ENCODE assay signal across 5 cellular contexts in the genomic region with DNA sequence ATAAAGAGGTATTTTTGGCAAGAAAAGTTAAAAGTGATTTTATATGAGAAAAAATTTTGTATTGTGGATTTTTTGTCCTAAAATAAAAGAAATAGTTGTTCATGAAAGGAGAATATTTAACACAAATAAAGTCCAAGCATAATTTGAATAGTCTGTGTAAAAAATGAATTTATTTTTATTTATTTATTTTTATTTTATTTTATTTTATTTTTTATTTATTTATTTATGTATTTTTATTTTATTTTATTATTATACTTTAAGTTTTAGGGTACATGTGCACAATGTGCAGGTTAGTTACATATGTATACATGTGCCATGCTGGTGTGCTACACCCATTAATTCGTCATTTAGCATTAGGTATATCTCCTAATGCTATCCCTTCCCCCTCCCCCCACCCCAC.
A peak's percentile ranks its signal among the peaks of the same experiment; 100 is the strongest.
DNase-seq lines count a peak whose midpoint lies in the region; ATAC-seq, FAIRE-seq and TF ChIP-seq lines count a peak whose summit lies in the region.
"Not testable (repeated sequence)": the region's sequence is repeated elsewhere in the genome, so short reads cannot be mapped to it uniquely, and the experiment has no call there.

No MANE protein-coding gene starts in this region.

- not testable (repeated sequence) for H3K27ac Mint-ChIP-seq in WTC11

- not testable (repeated sequence) for TF ChIP-seq CTCF in WTC11 (IDR thresholded peaks at IDR 0.05); kidney (IDR thresholded peaks at IDR 0.05; ENCODE audit: borderline replicate concordance, extremely low read depth, insufficient read depth)

- H3K4me1 Mint-ChIP-seq in WTC11 = peaks cover 14% of the 10 kb centered on the region

- H3K36me3 Mint-ChIP-seq in WTC11 = peaks cover 18% of the 10 kb centered on the region

- intact Hi-C loops in kidney (cut with DNase I) = not testable (repeated sequence)

- not testable (repeated sequence) for H3K4me3 Mint-ChIP-seq in WTC11

- not testable (repeated sequence) for H3K27ac ChIP-seq in kidney (ENCODE audit: low read depth in 2 of 2, low read length in 2 of 2)

- H3K9ac ChIP-seq in kidney (ENCODE audit: low read length in 2 of 2) = not testable (repeated sequence)

- not testable (repeated sequence) for DNase-seq in RCC 7860 (ENCODE audit: low spot score); WTC11 (ENCODE audit: low spot score); kidney

- CTCF ChIA-PET in WTC11 (lab: Charles Lee) = not testable (repeated sequence)

- FAIRE-seq in A204.1 (lab: Jason Lieb, UNC) = peak; percentile 82
- FAIRE-seq in RCC 7860 (lab: Jason Lieb, UNC) = peak; percentile 45
- FAIRE-seq in endometrium (lab: Jason Lieb, UNC) = peak; percentile 88
- FAIRE-seq in kidney (lab: Jason Lieb, UNC) = peak; percentile 85

- H3K9me3 Mint-ChIP-seq in WTC11 = peaks cover 24% of the 10 kb centered on the region

- H3K9me3 ChIP-seq in kidney (ENCODE audit: control insufficient read depth in 1 of 2, low read length in 2 of 2) = not testable (repeated sequence)

- not testable (repeated sequence) for H3K4me1 ChIP-seq in kidney (ENCODE audit: control insufficient read depth in 1 of 2, insufficient read depth in 1 of 2, low read depth in 1 of 2, low read length in 2 of 2)

- H3K4me3 ChIP-seq in kidney (ENCODE audit: low read length in 2 of 2) = not testable (repeated sequence)

- not testable (repeated sequence) for H3K27me3 Mint-ChIP-seq in WTC11 (ENCODE audit: low read depth)

- POLR2A ChIA-PET in WTC11 (lab: Charles Lee) = not testable (repeated sequence)

- not testable (repeated sequence) for ATAC-seq in WTC11

- H3K36me3 ChIP-seq in kidney (ENCODE audit: control insufficient read depth in 1 of 2, insufficient read depth in 2 of 2, low read length in 2 of 2) = not testable (repeated sequence)

TF ChIP-seq in WTC11, 78 proteins besides CTCF, POLR2A, EP300 and RAD21:
- peak; percentile 95 for TF ChIP-seq HMGA2 (CRISPR knock-in tag; IDR thresholded peaks at IDR 0.05)
